In genomic region chr6:33633462-33634158, GRCh38 we compare ENCODE assay signal across 8 cellular contexts. TPM values are rescaled to one million over a fixed set of nuclear protein-coding genes. Genes with fewer than 3 reads are reported as not detected.
DNase-seq lines count a peak whose midpoint lies in the region; ATAC-seq, FAIRE-seq and TF ChIP-seq lines count a peak whose summit lies in the region.

No MANE protein-coding gene starts in this region.

- H3K9ac ChIP-seq in HUES48 (ENCODE audit: low read depth, low read length) (no peak overlapping the region), K562 (ENCODE audit: insufficient read depth in 1 of 2, low read depth in 2 of 2, low read length in 2 of 2) (peak overlapping the region in 1 of 2 experiments; percentile 89; a peak in 2 of 4 replicates), iPS-15b (ENCODE audit: low read depth, low read length) (no peak overlapping the region)

- peak; percentile 96 for DNase-seq in AG20443 (ENCODE audit: low spot score)
- peak; percentile 85 for DNase-seq in GM19238 (ENCODE audit: insufficient read length, low spot score)
- DNase-seq in T-helper 22 cell (ENCODE audit: low read depth) = peak; percentile 61
- DNase-seq in K562 (ENCODE audit: extremely low read depth in 1 of 4, low spot score in 3 of 4) = peak; percentile 76 to 95 (median 92)
- no peak for DNase-seq in skeletal muscle cell (ENCODE audit: low read depth)
- DNase-seq in SIG-M5 treated with dmso at 0.1 percent for 504 hours (lab: John Stamatoyannopoulos, UW; ENCODE audit: unreplicated experiment) = no peak

- peak overlapping the region; percentile 69 for H2AFZ ChIP-seq in K562 (ENCODE audit: low read depth, low read length)

- in situ Hi-C loops in K562 (cut with MboI) = no loop called here

- TF ChIP-seq CTCF in K562 (IDR thresholded peaks at IDR 0.05 in 2 of 3, conservative IDR thresholded peaks at IDR 0.05 in 1 of 3; ENCODE audit: insufficient read depth in 2 of 3, low read depth in 1 of 3, low read length in 3 of 3) = no peak

- H3K27ac ChIP-seq in HUES48 (ENCODE audit: low read depth, low read length) (peak overlapping the region; percentile 8), K562 (ENCODE audit: extremely low read depth, low read depth, low read length) (no peak overlapping the region)

- no peak for TF ChIP-seq POLR2A in K562 (conservative IDR thresholded peaks at IDR 0.05)

- peaks cover 36% of the 10 kb centered on the region for H3K4me1 ChIP-seq in HUES48 (ENCODE audit: control insufficient read depth, insufficient read depth, low read length)
- peaks cover 17 to 25% of the 10 kb centered on the region in 2 experiments; a peak in 4 of 5 replicates for H3K4me1 ChIP-seq in K562 (replicated peaks in 1 of 2; ENCODE audit: control insufficient read depth in 2 of 2, insufficient read depth in 2 of 2, low read length in 2 of 2)
- H3K4me1 ChIP-seq in iPS-15b (ENCODE audit: control insufficient read depth, insufficient read depth, low read length) = peaks cover 14% of the 10 kb centered on the region

- H3K4me2 ChIP-seq in K562 (ENCODE audit: insufficient read depth, low read length) = peak overlapping the region; percentile 82

- BruUV-seq in K562 (replicated peaks; lab: Mats Ljungman, UMichigan) = no TSS peak

- WGBS in K562 (ENCODE audit: insufficient coverage, low coverage, missing lambda C conversion rate) = 1% methylated on average over 48 of the region's 86 CpGs

- peak; percentile 87 for ATAC-seq in K562

- no peak for FAIRE-seq in K562 (lab: Jason Lieb, UNC)

- H3K4me3 ChIP-seq in HUES48 (ENCODE audit: low read depth, low read length) (peak overlapping the region; percentile 70), K562 (peak overlapping the region; percentile 42), iPS-15b (ENCODE audit: low read depth, low read length) (peak overlapping the region; percentile 87), skeletal muscle cell (ENCODE audit: low read depth, low read length) (peak overlapping the region; percentile 55)

- H4K20me1 ChIP-seq in K562 (replicated peaks; ENCODE audit: control insufficient read depth, insufficient read depth, low read length) = peaks cover 35% of the 10 kb centered on the region

- intact Hi-C loops in K562 (cut with micrococcal nuclease) = no loop called here

- peaks cover 25% of the 10 kb centered on the region for H3K79me2 ChIP-seq in K562 (ENCODE audit: control insufficient read depth, insufficient read depth, low read length)

- POLR2A ChIA-PET in K562 (lab: Yijun Ruan, JAX) = interaction anchor here (0.6 to 0.7 kb wide), 2 partner anchors 210 to 1038 kb away, joined by 3 read pairs; no protein-coding TSS in a partner anchor

- CTCF ChIA-PET in K562 (lab: Yijun Ruan, JAX; ENCODE audit: low intra/inter-chr PET ratio) = interaction anchor here (0.9 to 1.9 kb wide), 2 partner anchors 44 to 48 kb away, joined by 5 to 6 read pairs; no protein-coding TSS in a partner anchor

- no peaks in the 10 kb centered on the region for H3K9me3 ChIP-seq in HUES48 (ENCODE audit: control insufficient read depth, insufficient read depth, low read length)
- no peaks in the 10 kb centered on the region for H3K9me3 ChIP-seq in K562 (replicated peaks; ENCODE audit: control insufficient read depth, insufficient read depth, low read depth, low read length)
- H3K9me3 ChIP-seq in iPS-15b (ENCODE audit: control insufficient read depth, insufficient read depth, low read length) = no peaks in the 10 kb centered on the region

- no peak for TF ChIP-seq EP300 in K562 (IDR thresholded peaks at IDR 0.05; ENCODE audit: low read length)

- H3K36me3 ChIP-seq in HUES48 (ENCODE audit: control insufficient read depth, insufficient read depth, low read length) (no peaks in the 10 kb centered on the region), K562 (ENCODE audit: control insufficient read depth, insufficient read depth, low read length) (peaks cover 10% of the 10 kb centered on the region; the same call in 1 of the 3 replicates), iPS-15b (ENCODE audit: control insufficient read depth, insufficient read depth, low read length) (no peaks in the 10 kb centered on the region)

- peaks cover 19% of the 10 kb centered on the region for H3K9me1 ChIP-seq in K562 (ENCODE audit: control insufficient read depth, insufficient read depth, low read length)

- H3K27me3 ChIP-seq in HUES48 (ENCODE audit: control insufficient read depth, insufficient read depth, low read length) (peaks cover 9% of the 10 kb centered on the region; the same call in 1 of the 2 replicates), K562 (ENCODE audit: control insufficient read depth in 2 of 2, insufficient read depth in 2 of 2, low read length in 2 of 2) (no peaks in the 10 kb centered on the region), iPS-15b (ENCODE audit: control insufficient read depth, insufficient read depth, low read length) (no peaks in the 10 kb centered on the region)

- TF ChIP-seq RAD21 in K562 (CRISPR knock-in tag; conservative IDR thresholded peaks at IDR 0.05 in 1 of 2, IDR thresholded peaks at IDR 0.05 in 1 of 2) = no peak

TF ChIP-seq in K562, 482 proteins besides CTCF, POLR2A, EP300 and RAD21 (continues in another document):
- no peak for TF ChIP-seq SRSF7 (optimal IDR thresholded peaks at IDR 0.05; ENCODE audit: low read depth, low read length)
- TF ChIP-seq MAFG (tag; conservative IDR thresholded peaks at IDR 0.05) = no peak
- no peak for TF ChIP-seq ZNF551 (CRISPR knock-in tag; IDR thresholded peaks at IDR 0.05)
- no peak for TF ChIP-seq MYNN (IDR thresholded peaks at IDR 0.05)
- TF ChIP-seq MYNN (CRISPR knock-in tag; IDR thresholded peaks at IDR 0.05) = no peak
- TF ChIP-seq FOXK1 (CRISPR knock-in tag; IDR thresholded peaks at IDR 0.05; ENCODE audit: borderline replicate concordance) = no peak
- no peak for TF ChIP-seq ZNF311 (CRISPR knock-in tag; IDR thresholded peaks at IDR 0.05)
- TF ChIP-seq ZNF766 (CRISPR knock-in tag; conservative IDR thresholded peaks at IDR 0.05) = no peak
- TF ChIP-seq ZKSCAN3 (CRISPR knock-in tag; IDR thresholded peaks at IDR 0.05) = no peak
- TF ChIP-seq ATF1 (CRISPR knock-in tag; IDR thresholded peaks at IDR 0.05) = no peak
- 0 out of 2 replicates have a peak, but pooled peaks have one; percentile 33 for TF ChIP-seq ATF1 (tag; IDR thresholded peaks at IDR 0.05)
- TF ChIP-seq CREBBP (IDR thresholded peaks at IDR 0.05; ENCODE audit: low read depth, low read length) = no peak

RNA-seq across cellular contexts. Expression of gene ITPR3, which starts 12.5 kb away (rescaled TPM):
- 128 and 310 TPM in 2 replicates for total RNA-seq in K562 (2011; cell fraction: chromatin; rRNA removed; ENCODE audit: low replicate concordance)
- total RNA-seq in K562 (2011; cell fraction: nucleolus; rRNA removed) = 120 and 148 TPM in 2 replicates
- total RNA-seq in K562 (2011; cell fraction: nucleoplasm; rRNA removed) = 89.0 and 102 TPM in 2 replicates
- 13.2 and 17.2 TPM in 2 replicates for total RNA-seq in K562 (2014; rRNA removed)
- total RNA-seq in K562 (2014; rRNA removed; fragmentation: Illumina TruSeq; extraction: Trizol) = 4.9 and 7.0 TPM in 2 replicates
- 7.0 and 7.7 TPM in 2 replicates for total RNA-seq in K562 (2015; rRNA removed; fragmentation: Illumina TruSeq; extraction: Trizol)
- 31.2 and 35.7 TPM in 2 replicates for total RNA-seq in K562 (2021)
- polyA plus RNA-seq in K562 (2011; rRNA removed) = 14.7 and 22.4 TPM in 2 replicates
- polyA plus RNA-seq in K562 (2011; cell fraction: cytosol; rRNA removed) = 15.6 and 18.8 TPM in 2 replicates
- polyA plus RNA-seq in K562 (2011; cell fraction: nucleus; rRNA removed) = 187 and 251 TPM in 2 replicates
- 14.4 and 17.4 TPM in 2 replicates for polyA plus RNA-seq in K562 (2012)
- polyA plus RNA-seq in K562 (2014; fragmentation: Illumina TruSeq; extraction: Trizol) = 20.5 and 22.0 TPM in 2 replicates
- under 1 TPM; 0.39 to 0.73 TPM for polyA plus RNA-seq in K562 (2014; fragmentation: Nextera tagmentation; extraction: Ambion mirVana)
- polyA plus RNA-seq in K562 (2014; rRNA removed) = 20.9 and 23.7 TPM in 2 replicates
- 18.8 and 19.6 TPM in 2 replicates for polyA minus RNA-seq in K562 (2011; rRNA and poly(A)+ RNA removed)
- polyA minus RNA-seq in K562 (2011; cell fraction: cytosol; rRNA and poly(A)+ RNA removed) = 19.1 and 27.6 TPM in 2 replicates
- 48.7 and 51.2 TPM in 2 replicates for polyA minus RNA-seq in K562 (2011; cell fraction: nucleus; rRNA and poly(A)+ RNA removed)

RNA-seq across cellular contexts. Expression of gene BAK1, which starts 53.5 kb away (rescaled TPM):
- total RNA-seq in K562 (2011; cell fraction: chromatin; rRNA removed; ENCODE audit: low replicate concordance) = 5.4 and 22.3 TPM in 2 replicates
- 18.4 and 20.8 TPM in 2 replicates for total RNA-seq in K562 (2011; cell fraction: nucleolus; rRNA removed)
- 18.6 and 21.4 TPM in 2 replicates for total RNA-seq in K562 (2011; cell fraction: nucleoplasm; rRNA removed)
- total RNA-seq in K562 (2014; rRNA removed) = 11.5 and 14.8 TPM in 2 replicates
- 14.4 and 16.5 TPM in 2 replicates for total RNA-seq in K562 (2014; rRNA removed; fragmentation: Illumina TruSeq; extraction: Trizol)
- 24.6 and 26.0 TPM in 2 replicates for total RNA-seq in K562 (2015; rRNA removed; fragmentation: Illumina TruSeq; extraction: Trizol)
- 28.2 and 30.7 TPM in 2 replicates for total RNA-seq in K562 (2021)
- polyA plus RNA-seq in K562 (2011; rRNA removed) = 18.9 and 22.7 TPM in 2 replicates
- polyA plus RNA-seq in K562 (2011; cell fraction: cytosol; rRNA removed) = 27.6 and 36.1 TPM in 2 replicates
- 19.6 and 25.1 TPM in 2 replicates for polyA plus RNA-seq in K562 (2011; cell fraction: nucleus; rRNA removed)
- polyA plus RNA-seq in K562 (2012) = 23.7 and 26.4 TPM in 2 replicates
- polyA plus RNA-seq in K562 (2014; fragmentation: Illumina TruSeq; extraction: Trizol) = 23.7 and 28.2 TPM in 2 replicates
- 1 to 10 TPM; 5.4 to 9.7 TPM for polyA plus RNA-seq in K562 (2014; fragmentation: Nextera tagmentation; extraction: Ambion mirVana)
- polyA plus RNA-seq in K562 (2014; rRNA removed) = 24.1 and 26.2 TPM in 2 replicates
- polyA minus RNA-seq in K562 (2011; rRNA and poly(A)+ RNA removed) = 12.4 and 16.0 TPM in 2 replicates
- 16.0 and 18.0 TPM in 2 replicates for polyA minus RNA-seq in K562 (2011; cell fraction: cytosol; rRNA and poly(A)+ RNA removed)
- polyA minus RNA-seq in K562 (2011; cell fraction: nucleus; rRNA and poly(A)+ RNA removed) = 5.7 and 7.8 TPM in 2 replicates

Comparison
In these comparisons a context has a peak if more than half of its experiments do, and no peak if none do; other contexts are left out.
1. DNase-seq: peak in AG20443 (single experiment), GM19238 (single experiment), T-helper 22 cell (single experiment) and K562 (4 of 4); none in skeletal muscle cell (single experiment) and SIG-M5 treated with dmso at 0.1 percent for 504 hours (single experiment).
2. Peak in every context shown above with its lines, with median percentiles within 50 percentile points of each other: H3K4me3 ChIP-seq.